In genomic region chr12:120394483-120395367, GRCh38 we compare ENCODE assay signal across 10 cellular contexts. TPM values are rescaled to one million over a fixed set of nuclear protein-coding genes. Genes with fewer than 3 reads are reported as not detected.
A peak's percentile ranks its signal among the peaks of the same experiment; 100 is the strongest.
DNase-seq lines count a peak whose midpoint lies in the region; ATAC-seq and TF ChIP-seq lines count a peak whose summit lies in the region.
"Had no signal": no experiment of that assay in that cellular context is flagged by ENCODE, and none has a peak within 500 bp of the region (broad histone marks: within the 10 kb centered on the region; RNA-seq: fewer than 3 reads in every experiment).

No MANE protein-coding gene starts in this region.

- H3K9me3 ChIP-seq in body of pancreas (no peaks in the 10 kb centered on the region), lung (ENCODE audit: control insufficient read depth in 2 of 2, insufficient read depth in 1 of 2, low read length in 1 of 2) (peaks cover 0 to 4% of the 10 kb centered on the region in 2 donors)

- H3K4me3 ChIP-seq in body of pancreas (no peak overlapping the region), lung (no peak overlapping the region)

- intact Hi-C loops in body of pancreas (cut with DNase I) = no loop called here

- DNase-seq in DMS153 (lab: John Stamatoyannopoulos, UW) (peak; percentile 86), NCI-H2029 (lab: John Stamatoyannopoulos, UW) (peak; percentile 94), body of pancreas (peak; percentile 79 to 90 (median 86)), lung (ENCODE audit: low spot score) (peak; percentile 78), AG08395 (ENCODE audit: low spot score) (no peak), GM19238 (ENCODE audit: insufficient read length, low spot score) (no peak)
- DNase-seq: foreskin fibroblast had no signal

- peak; percentile 41 to 81 (median 79) for TF ChIP-seq POLR2A in body of pancreas (IDR thresholded peaks at IDR 0.05)

- H3K27ac ChIP-seq in body of pancreas (peak overlapping the region; percentile 52 to 85 (median 77)), lung (ENCODE audit: low read depth in 1 of 2, low read length in 1 of 2) (no peak overlapping the region)

- 16 to 91% methylated on average over 2 to 18 of the region's 18 CpGs for WGBS in body of pancreas, 2 donors
- 20 to 27% methylated on average over 18 of the region's 18 CpGs for WGBS in lung, 2 donors

- no peaks in the 10 kb centered on the region for H3K36me3 ChIP-seq in body of pancreas (replicated peaks in 1 of 2; ENCODE audit: insufficient read depth in 1 of 2, low read depth in 2 of 2)
- H3K36me3 ChIP-seq in lung (ENCODE audit: control insufficient read depth in 2 of 2, insufficient read depth in 2 of 2, low read length in 2 of 2) = no peaks in the 10 kb centered on the region

- ATAC-seq in body of pancreas = peak; percentile 92
- peak; percentile 80 for ATAC-seq in lung (ENCODE audit: insufficient read depth, low FRiP score)
- no peak for ATAC-seq in GM18873 (IDR thresholded peaks at IDR 0.05; ENCODE audit: low FRiP score, unreplicated experiment)
- no peak for ATAC-seq in HG03521 (IDR thresholded peaks at IDR 0.05; ENCODE audit: unreplicated experiment)

- H3K4me1 ChIP-seq in body of pancreas (peaks cover 14% of the 10 kb centered on the region), lung (ENCODE audit: control insufficient read depth in 2 of 2, insufficient read depth in 2 of 2, low read length in 2 of 2) (no peaks in the 10 kb centered on the region)

- H3K27me3 ChIP-seq in body of pancreas (no peaks in the 10 kb centered on the region), lung (ENCODE audit: control insufficient read depth, insufficient read depth) (peaks cover 5% of the 10 kb centered on the region)

- TF ChIP-seq CTCF in body of pancreas (IDR thresholded peaks at IDR 0.05) (no peak), lung (IDR thresholded peaks at IDR 0.05; ENCODE audit: control extremely low read depth, extremely low read depth) (no peak)

RNA-seq across cellular contexts. Expression of gene MSI1, which starts 25.8 kb away (rescaled TPM):
- 1 to 10 TPM in 1 of 2 donors, under 1 TPM in 1; 0.66 to 1.3 TPM for total RNA-seq in body of pancreas
- 1 to 10 TPM in 1 of 2 donors, under 1 TPM in 1; 0.95 to 3.5 TPM for total RNA-seq in lung
- polyA plus RNA-seq in lung = under 1 TPM; 0.18 to 0.22 TPM
- polyA plus RNA-seq: CD14-positive monocyte had no signal

RNA-seq across cellular contexts. Expression of gene COX6A1, which starts 43.2 kb away (rescaled TPM):
- 100 to 1,000 TPM; 183 to 359 TPM for total RNA-seq in body of pancreas
- total RNA-seq in lung = 100 to 1,000 TPM; 211 to 370 TPM
- 1,000 to 10,000 TPM in 1 of 2 donors, 100 to 1,000 TPM in 1; 679 to 1,397 TPM for polyA plus RNA-seq in lung

RNA-seq across cellular contexts. Expression of gene TRIAP1, which starts 51.5 kb away (rescaled TPM):
- total RNA-seq in body of pancreas = 10 to 100 TPM in 1 of 2 donors, 1 to 10 TPM in 1; 2.3 to 11.2 TPM
- total RNA-seq in lung = 10 to 100 TPM in 1 of 2 donors, 1 to 10 TPM in 1; 9.6 to 16.9 TPM
- polyA plus RNA-seq in lung = 10 to 100 TPM; 28.7 to 32.9 TPM

RNA-seq across cellular contexts. Expression of gene GATC, which starts 51.5 kb away (rescaled TPM):
- 10 to 100 TPM; 16.9 to 24.1 TPM for total RNA-seq in body of pancreas
- total RNA-seq in lung = 10 to 100 TPM; 27.5 to 27.6 TPM
- 10 to 100 TPM; 10.6 to 11.2 TPM for polyA plus RNA-seq in lung

Comparison
In these comparisons a context has a peak if more than half of its experiments do, and no peak if none do; other contexts are left out.
1. DNase-seq: peak in DMS153 (single experiment), NCI-H2029 (single experiment), body of pancreas (4 of 4) and lung (single experiment); none in AG08395 (single experiment) and GM19238 (single experiment).
2. ATAC-seq: peak in body of pancreas (single experiment) and lung (single experiment); none in GM18873 (single experiment) and HG03521 (single experiment).
3. H3K27ac ChIP-seq: peak in body of pancreas (4 of 4); none in lung (0 of 2).